In the genomic region with DNA sequence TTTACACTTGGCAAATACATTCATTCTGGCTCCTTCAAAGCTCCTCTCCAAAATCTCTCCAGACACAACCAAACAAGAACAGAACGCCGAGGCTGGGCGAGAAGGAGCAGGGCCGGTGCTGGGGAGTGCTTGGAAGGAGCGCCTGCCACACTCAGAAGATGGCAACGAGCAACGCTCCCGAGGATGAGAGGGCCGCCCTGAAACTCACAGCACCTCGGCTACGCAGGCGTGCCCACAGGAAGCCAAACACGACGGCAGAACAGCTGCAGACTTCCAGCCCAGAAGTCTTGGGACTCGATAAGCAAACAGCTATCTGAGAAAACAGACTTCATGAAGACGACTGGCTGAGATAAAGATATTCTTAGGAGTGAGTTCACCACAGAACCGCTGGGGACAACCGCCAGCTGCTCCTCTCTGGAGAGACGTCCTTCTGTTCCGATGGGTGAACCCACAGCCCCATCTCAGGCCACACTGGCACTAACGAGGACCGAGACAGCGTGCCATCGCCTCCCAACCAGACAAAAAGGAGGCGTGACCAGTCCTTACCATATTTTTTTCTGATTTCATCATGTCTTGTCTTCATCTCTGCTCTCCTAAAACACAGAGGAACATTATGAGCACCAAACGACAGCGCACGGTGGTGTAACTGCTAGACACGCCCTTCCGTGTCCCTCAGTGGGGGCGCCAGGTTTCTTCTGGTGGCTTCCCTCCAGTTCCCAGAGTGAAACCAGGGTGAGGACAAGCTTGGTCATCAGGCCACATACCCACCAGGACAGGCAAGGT, we compare ENCODE assay signal across 1 cellular context.
TF ChIP-seq lines count a peak whose summit lies in the region.

No MANE protein-coding gene starts in this region.

TF ChIP-seq in K562, 482 proteins besides CTCF, POLR2A, EP300 and RAD21 (continued from another document and continues in another):
- TF ChIP-seq, protein P1, sequence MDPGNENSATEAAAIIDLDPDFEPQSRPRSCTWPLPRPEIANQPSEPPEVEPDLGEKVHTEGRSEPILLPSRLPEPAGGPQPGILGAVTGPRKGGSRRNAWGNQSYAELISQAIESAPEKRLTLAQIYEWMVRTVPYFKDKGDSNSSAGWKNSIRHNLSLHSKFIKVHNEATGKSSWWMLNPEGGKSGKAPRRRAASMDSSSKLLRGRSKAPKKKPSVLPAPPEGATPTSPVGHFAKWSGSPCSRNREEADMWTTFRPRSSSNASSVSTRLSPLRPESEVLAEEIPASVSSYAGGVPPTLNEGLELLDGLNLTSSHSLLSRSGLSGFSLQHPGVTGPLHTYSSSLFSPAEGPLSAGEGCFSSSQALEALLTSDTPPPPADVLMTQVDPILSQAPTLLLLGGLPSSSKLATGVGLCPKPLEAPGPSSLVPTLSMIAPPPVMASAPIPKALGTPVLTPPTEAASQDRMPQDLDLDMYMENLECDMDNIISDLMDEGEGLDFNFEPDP (CRISPR knock-in tag; IDR thresholded peaks at IDR 0.05), result no peak
- TF ChIP-seq IRF1 (CRISPR knock-in tag; IDR thresholded peaks at IDR 0.05; ENCODE audit: borderline replicate concordance) (no peak), PPARD (CRISPR knock-in tag; IDR thresholded peaks at IDR 0.05) (no peak), MAFF (IDR thresholded peaks at IDR 0.05; ENCODE audit: low read length) (no peak), PTTG1 (tag; IDR thresholded peaks at IDR 0.05; ENCODE audit: low read depth) (no peak), CSDE1 (IDR thresholded peaks at IDR 0.05) (no peak), HMG20B (CRISPR knock-in tag; IDR thresholded peaks at IDR 0.05) (no peak), E2F5 (CRISPR knock-in tag; IDR thresholded peaks at IDR 0.05) (0 out of 2 replicates have a peak, but pooled peaks have one; percentile 18), KDM1A (IDR thresholded peaks at IDR 0.05) (peak; percentile 80 to 85), ZNF431 (CRISPR knock-in tag; IDR thresholded peaks at IDR 0.05) (0 out of 2 replicates have a peak, but pooled peaks have one; percentile 12), TEAD1 (CRISPR knock-in tag; IDR thresholded peaks at IDR 0.05) (peak; percentile 21 to 38; a peak in 1 of 4 replicates), ZKSCAN1 (IDR thresholded peaks at IDR 0.05; ENCODE audit: low read depth, low read length) (peak; percentile 79; the same call in 1 of the 2 replicates), SMAD3 (CRISPR knock-in tag; conservative IDR thresholded peaks at IDR 0.05) (peak; percentile 83), ZBTB5 (IDR thresholded peaks at IDR 0.05) (no peak), CBFA2T2 (conservative IDR thresholded peaks at IDR 0.05) (peak; percentile 100), CREB1 (IDR thresholded peaks at IDR 0.05) (peak; percentile 71), CREB1 (CRISPR knock-in tag; IDR thresholded peaks at IDR 0.05) (no peak), HDAC1 (IDR thresholded peaks at IDR 0.05) (peak in 1 of 2 experiments; percentile 81; a peak in 2 of 4 replicates), HNRNPLL (IDR thresholded peaks at IDR 0.05; ENCODE audit: low read depth, low read length, poor library complexity, severe bottlenecking) (peak; percentile 41), GTF2A2 (tag; IDR thresholded peaks at IDR 0.05) (no peak), ZBTB1 (CRISPR knock-in tag; IDR thresholded peaks at IDR 0.05; ENCODE audit: borderline replicate concordance, low read depth) (peak; percentile 10; the same call in 1 of the 2 replicates), CBX3 (IDR thresholded peaks at IDR 0.05; ENCODE audit: borderline replicate concordance in 1 of 2, low read length in 2 of 2) (peak in 1 of 2 experiments; percentile 84; a peak in 2 of 3 replicates), ZBTB26 (CRISPR knock-in tag; IDR thresholded peaks at IDR 0.05) (peak; percentile 84; the same call in 1 of the 2 replicates), TSC22D4 (tag; IDR thresholded peaks at IDR 0.05) (no peak), DNMT1 (IDR thresholded peaks at IDR 0.05) (no peak), SAFB2 (IDR thresholded peaks at IDR 0.05; ENCODE audit: borderline replicate concordance, low read depth, low read length, severe bottlenecking) (no peak), BRD9 (IDR thresholded peaks at IDR 0.05; ENCODE audit: low read depth, partially characterized antibody) (peak; percentile 61), ZMIZ1 (IDR thresholded peaks at IDR 0.05; ENCODE audit: low read depth in 2 of 2, low read length in 2 of 2) (peak in 1 of 2 experiments; percentile 97; a peak in 2 of 4 replicates), ZSCAN29 (IDR thresholded peaks at IDR 0.05) (peak; percentile 82), SREBF2 (CRISPR knock-in tag; IDR thresholded peaks at IDR 0.05) (no peak), PHTF2 (CRISPR knock-in tag; IDR thresholded peaks at IDR 0.05) (no peak), TRIM28 (IDR thresholded peaks at IDR 0.05) (peak; percentile 77; the same call in 1 of the 2 replicates), TCF7 (IDR thresholded peaks at IDR 0.05; ENCODE audit: borderline replicate concordance) (0 out of 2 replicates have a peak, but pooled peaks have one; percentile 47), ZNF184 (CRISPR knock-in tag; IDR thresholded peaks at IDR 0.05) (no peak), ZNF175 (CRISPR knock-in tag; IDR thresholded peaks at IDR 0.05; ENCODE audit: low read depth) (peak; percentile 99), DDX20 (tag; IDR thresholded peaks at IDR 0.05; ENCODE audit: low read depth) (no peak), CBX8 (IDR thresholded peaks at IDR 0.05; ENCODE audit: borderline replicate concordance, extremely low read depth, low read depth, low read length, poor library complexity, severe bottlenecking) (no peak), ZNF143 (CRISPR knock-in tag; IDR thresholded peaks at IDR 0.05) (no peak), MAZ (CRISPR knock-in tag; conservative IDR thresholded peaks at IDR 0.05 in 1 of 2, IDR thresholded peaks at IDR 0.05 in 1 of 2) (peak; percentile 64 to 78), KLF1 (tag; IDR thresholded peaks at IDR 0.05) (no peak; the same call in 1 of the 2 replicates), HDAC8 (tag; IDR thresholded peaks at IDR 0.05) (peak; percentile 62), MEF2D (tag; conservative IDR thresholded peaks at IDR 0.05; ENCODE audit: low read depth) (peak; percentile 93), ZNF695 (CRISPR knock-in tag; IDR thresholded peaks at IDR 0.05) (no peak), ZNF398 (CRISPR knock-in tag; IDR thresholded peaks at IDR 0.05) (no peak), EHMT2 (IDR thresholded peaks at IDR 0.05) (no peak)
- TF ChIP-seq, protein P2, sequence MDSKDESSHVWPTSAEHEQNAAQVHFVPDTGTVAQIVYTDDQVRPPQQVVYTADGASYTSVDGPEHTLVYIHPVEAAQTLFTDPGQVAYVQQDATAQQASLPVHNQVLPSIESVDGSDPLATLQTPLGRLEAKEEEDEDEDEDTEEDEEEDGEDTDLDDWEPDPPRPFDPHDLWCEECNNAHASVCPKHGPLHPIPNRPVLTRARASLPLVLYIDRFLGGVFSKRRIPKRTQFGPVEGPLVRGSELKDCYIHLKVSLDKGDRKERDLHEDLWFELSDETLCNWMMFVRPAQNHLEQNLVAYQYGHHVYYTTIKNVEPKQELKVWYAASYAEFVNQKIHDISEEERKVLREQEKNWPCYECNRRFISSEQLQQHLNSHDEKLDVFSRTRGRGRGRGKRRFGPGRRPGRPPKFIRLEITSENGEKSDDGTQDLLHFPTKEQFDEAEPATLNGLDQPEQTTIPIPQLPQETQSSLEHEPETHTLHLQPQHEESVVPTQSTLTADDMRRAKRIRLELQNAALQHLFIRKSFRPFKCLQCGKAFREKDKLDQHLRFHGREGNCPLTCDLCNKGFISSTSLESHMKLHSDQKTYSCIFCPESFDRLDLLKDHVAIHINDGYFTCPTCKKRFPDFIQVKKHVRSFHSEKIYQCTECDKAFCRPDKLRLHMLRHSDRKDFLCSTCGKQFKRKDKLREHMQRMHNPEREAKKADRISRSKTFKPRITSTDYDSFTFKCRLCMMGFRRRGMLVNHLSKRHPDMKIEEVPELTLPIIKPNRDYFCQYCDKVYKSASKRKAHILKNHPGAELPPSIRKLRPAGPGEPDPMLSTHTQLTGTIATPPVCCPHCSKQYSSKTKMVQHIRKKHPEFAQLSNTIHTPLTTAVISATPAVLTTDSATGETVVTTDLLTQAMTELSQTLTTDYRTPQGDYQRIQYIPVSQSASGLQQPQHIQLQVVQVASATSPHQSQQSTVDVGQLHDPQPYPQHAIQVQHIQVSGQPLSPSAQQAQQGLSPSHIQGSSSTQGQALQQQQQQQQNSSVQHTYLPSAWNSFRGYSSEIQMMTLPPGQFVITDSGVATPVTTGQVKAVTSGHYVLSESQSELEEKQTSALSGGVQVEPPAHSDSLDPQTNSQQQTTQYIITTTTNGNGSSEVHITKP (IDR thresholded peaks at IDR 0.05; ENCODE audit: partially characterized antibody), result peak; percentile 19
- TF ChIP-seq, protein P3, sequence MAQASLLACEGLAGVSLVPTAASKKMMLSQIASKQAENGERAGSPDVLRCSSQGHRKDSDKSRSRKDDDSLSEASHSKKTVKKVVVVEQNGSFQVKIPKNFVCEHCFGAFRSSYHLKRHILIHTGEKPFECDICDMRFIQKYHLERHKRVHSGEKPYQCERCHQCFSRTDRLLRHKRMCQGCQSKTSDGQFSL (CRISPR knock-in tag; IDR thresholded peaks at IDR 0.05), result 0 out of 2 replicates have a peak, but pooled peaks have one; percentile 12
- TF ChIP-seq, protein P3 (tag; IDR thresholded peaks at IDR 0.05), result 0 out of 4 replicates have a peak, but pooled peaks of 1 of the 2 experiments have one; percentile 32
